ENCODE assay signal across 1 cellular context in genomic region chr5:74953961-74954720, GRCh38.
TF ChIP-seq lines count a peak whose summit lies in the region.

No MANE protein-coding gene starts in this region.

TF ChIP-seq in HepG2, 621 proteins besides CTCF, POLR2A, EP300 and RAD21 (continued from another document):
- TF ChIP-seq PAXIP1 (CRISPR knock-in tag; conservative IDR thresholded peaks at IDR 0.05) = peak; percentile 91
- no peak for TF ChIP-seq ZNF180 (CRISPR knock-in tag; IDR thresholded peaks at IDR 0.05; ENCODE audit: borderline replicate concordance, low read depth)
